Comparison of ENCODE assay signal across 13 cellular contexts in the genomic region with DNA sequence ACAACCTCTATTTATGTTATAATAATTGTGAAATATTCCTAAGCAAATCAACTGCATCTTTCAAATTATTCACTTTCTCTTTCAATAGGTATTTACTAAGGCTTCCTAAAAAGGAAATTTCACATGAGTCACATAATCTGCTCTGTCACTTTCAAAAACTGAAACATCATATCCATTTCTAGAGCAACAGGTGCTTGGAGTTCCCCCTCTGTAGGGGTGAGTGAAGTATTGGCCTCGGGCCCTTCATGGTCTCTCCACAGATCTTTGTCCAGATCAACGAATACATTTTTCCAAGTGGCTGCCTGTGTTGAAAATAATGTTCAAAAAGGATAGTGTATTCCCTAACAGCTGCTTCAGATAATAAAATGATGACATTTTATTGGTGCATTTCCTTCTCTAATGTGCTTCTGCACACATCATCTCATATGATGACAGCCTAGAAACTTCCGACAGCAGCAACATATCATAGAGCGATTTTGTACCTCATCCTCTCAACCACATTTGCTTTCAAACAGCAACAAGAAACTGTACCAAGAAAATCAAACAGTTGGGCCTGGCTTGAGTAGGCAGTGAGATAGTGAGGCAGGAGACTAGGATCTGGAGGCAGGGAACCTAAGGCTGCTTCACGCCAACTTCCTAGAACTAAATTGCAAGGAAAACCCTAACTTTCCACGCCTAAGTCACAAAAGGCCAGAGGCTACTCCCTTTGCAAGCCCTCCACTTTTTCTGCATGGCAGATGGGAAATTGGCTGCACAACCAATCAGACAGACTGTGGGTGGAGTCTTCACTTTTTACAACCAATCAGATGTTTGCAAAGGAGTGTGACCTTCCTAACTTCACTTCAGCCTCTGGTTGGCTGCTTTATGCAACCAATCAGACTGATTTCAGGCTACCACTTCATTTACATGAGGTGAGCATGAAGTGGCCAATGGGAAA.
DNase-seq lines count a peak whose midpoint lies in the region; ATAC-seq and TF ChIP-seq lines count a peak whose summit lies in the region.
"Had no signal": no experiment of that assay in that cellular context is flagged by ENCODE, and none has a peak within 500 bp of the region (broad histone marks: within the 10 kb centered on the region; RNA-seq: fewer than 3 reads in every experiment).

No MANE protein-coding gene starts in this region.

- H3K36me3 ChIP-seq in heart left ventricle, result no peaks in the 10 kb centered on the region
- no peaks in the 10 kb centered on the region for H3K36me3 ChIP-seq in testis (ENCODE audit: low read depth, missing control alignments)
- H3K36me3 ChIP-seq: SJSA1, vagina had no signal

- DNase-seq in heart left ventricle, result peak in 2 of 5 donors; percentile 19 to 23
- DNase-seq in cardiac septum (ENCODE audit: low spot score), result no peak
- DNase-seq in testis, result peak; percentile 26
- DNase-seq in type B pancreatic cell (ENCODE audit: extremely low spot score, unreplicated experiment), result no peak
- no peak for DNase-seq in coronary artery (ENCODE audit: low spot score)
- no peak for DNase-seq in HUDEP-2 (lab: John Stamatoyannopoulos, UW; ENCODE audit: unreplicated experiment in 76 of 76)
- DNase-seq: activated CD8-positive, alpha-beta T cell treated with anti-CD3 and anti-CD28 coated beads, Interleukin-2, amount 10 ng/mL, durations not matched to agents 7 days and 5 days; anterior cingulate cortex; NCI-H2029 had no signal

- peaks cover 0 to 4% (median 0%) of the 10 kb centered on the region in 12 donors for H3K9me3 ChIP-seq in heart left ventricle
- H3K9me3 ChIP-seq in testis, result no peaks in the 10 kb centered on the region
- H3K9me3 ChIP-seq: SJSA1, vagina had no signal

- H3K27me3 Mint-ChIP-seq in type B pancreatic cell, result no peaks in the 10 kb centered on the region

- no peaks in the 10 kb centered on the region for H3K36me3 Mint-ChIP-seq in type B pancreatic cell

- TF ChIP-seq POLR2A in heart left ventricle (IDR thresholded peaks at IDR 0.05) (no peak), testis (IDR thresholded peaks at IDR 0.05) (no peak)

- H3K4me3 ChIP-seq in heart left ventricle, result peak overlapping the region in 5 of 12 donors; percentile 2 to 32 (median 17)
- no peak overlapping the region for H3K4me3 ChIP-seq in testis
- no peak overlapping the region for H3K4me3 ChIP-seq in coronary artery
- H3K4me3 ChIP-seq: SJSA1, vagina had no signal

- peaks cover 15% of the 10 kb centered on the region for H3K9me3 Mint-ChIP-seq in type B pancreatic cell

- WGBS in heart left ventricle, 4 donors, result 75 to 83% (median 78%) methylated on average over 6 of the region's 6 CpGs
- 66 to 79% methylated on average over 6 of the region's 6 CpGs for WGBS in testis, 2 donors

- peak overlapping the region in 4 of 12 donors; percentile 1 to 21 (median 11) for H3K27ac ChIP-seq in heart left ventricle
- H3K27ac ChIP-seq in testis, result no peak overlapping the region
- H3K27ac ChIP-seq in coronary artery, result no peak overlapping the region
- H3K27ac ChIP-seq: SJSA1, vagina had no signal

- intact Hi-C loops in heart left ventricle (cut with DNase I), result no loop called here
- intact Hi-C loops in cardiac septum (cut with DNase I), result no loop called here
- intact Hi-C loops in testis (cut with DNase I; ENCODE audit: low total_unique reads), result no loop called here

- H3K27me3 ChIP-seq in heart left ventricle, result no peaks in the 10 kb centered on the region
- H3K27me3 ChIP-seq in testis, result no peaks in the 10 kb centered on the region
- H3K27me3 ChIP-seq: SJSA1, vagina had no signal

- TF ChIP-seq CTCF in heart left ventricle (IDR thresholded peaks at IDR 0.05) (no peak), testis (IDR thresholded peaks at IDR 0.05) (no peak), type B pancreatic cell (conservative IDR thresholded peaks at IDR 0.05) (no peak), coronary artery (IDR thresholded peaks at IDR 0.05) (no peak)

- ATAC-seq in heart left ventricle, result peak; percentile 51 to 89 (median 78)
- peak; percentile 86 for ATAC-seq in HG02588 (IDR thresholded peaks at IDR 0.05; ENCODE audit: unreplicated experiment)
- ATAC-seq in HG03442 (IDR thresholded peaks at IDR 0.05; ENCODE audit: unreplicated experiment), result peak; percentile 96
- ATAC-seq: activated CD8-positive, alpha-beta T cell treated with anti-CD3 and anti-CD28 coated beads, Interleukin-2, amount 10 ng/mL, durations not matched to agents 7 days and 5 days had no signal

- no peaks in the 10 kb centered on the region for H3K4me1 Mint-ChIP-seq in type B pancreatic cell (ENCODE audit: unreplicated experiment)

- H3K4me3 Mint-ChIP-seq in type B pancreatic cell, result no peak overlapping the region
- H3K4me3 Mint-ChIP-seq: activated CD8-positive, alpha-beta T cell treated with anti-CD3 and anti-CD28 coated beads, Interleukin-2, amount 10 ng/mL, durations not matched to agents 7 days and 5 days had no signal

- no peak overlapping the region for H3K27ac Mint-ChIP-seq in type B pancreatic cell
- H3K27ac Mint-ChIP-seq: activated CD8-positive, alpha-beta T cell treated with anti-CD3 and anti-CD28 coated beads, Interleukin-2, amount 10 ng/mL, durations not matched to agents 7 days and 5 days had no signal

- H3K4me1 ChIP-seq in heart left ventricle (no peaks in the 10 kb centered on the region), testis (no peaks in the 10 kb centered on the region)
- H3K4me1 ChIP-seq: SJSA1, vagina had no signal
